ENCODE assay signal across 10 cellular contexts in genomic region chr20:1932971-1933370, GRCh38. TPM values are rescaled to one million over a fixed set of nuclear protein-coding genes. Genes with fewer than 3 reads are reported as not detected.
"Had no signal": no experiment of that assay in that cellular context is flagged by ENCODE, and none has a peak within 500 bp of the region (broad histone marks: within the 10 kb centered on the region; RNA-seq: fewer than 3 reads in every experiment).

No MANE protein-coding gene starts in this region.

- H3K27me3 ChIP-seq: brain microvascular endothelial cell, right lobe of liver, upper lobe of left lung had no signal

- H3K27ac Mint-ChIP-seq: activated T-cell treated with anti-CD3 and anti-CD28 coated beads, Interleukin-2, amount 50 U/mL, for 24 hours had no signal

- H3K4me3 Mint-ChIP-seq: activated T-cell treated with anti-CD3 and anti-CD28 coated beads, Interleukin-2, amount 50 U/mL, for 24 hours had no signal

- DNase-seq: activated effector memory CD4-positive, alpha-beta T cell treated with anti-CD3 and anti-CD28 coated beads, Interleukin-2, amount 50 U/mL, for 16 hours; activated T-cell treated with anti-CD3 and anti-CD28 coated beads, Interleukin-2, amount 50 U/mL, for 24 hours; brain microvascular endothelial cell; spleen; stimulated activated CD4-positive, alpha-beta T cell treated with anti-CD3 and anti-CD28 coated beads, Interleukin-1b, Interleukin-23, amount 100 ng/mL, for 48 hours; stimulated activated naive CD4-positive, alpha-beta T cell; upper lobe of left lung had no signal

- H3K9me3 ChIP-seq: right lobe of liver, spleen, upper lobe of left lung had no signal

- H3K9me3 Mint-ChIP-seq: activated naive CD4-positive, alpha-beta T cell treated with anti-CD3 and anti-CD28 coated beads, Interleukin-2, amount 50 U/mL, for 72 hours; activated T-cell treated with anti-CD3 and anti-CD28 coated beads, Interleukin-2, amount 50 U/mL, for 24 hours had no signal

- H3K4me3 ChIP-seq: right lobe of liver, spleen, upper lobe of left lung had no signal

- ATAC-seq: activated naive CD4-positive, alpha-beta T cell treated with anti-CD3 and anti-CD28 coated beads, Interleukin-2, amount 50 U/mL, for 72 hours had no signal

- H3K36me3 Mint-ChIP-seq: activated naive CD4-positive, alpha-beta T cell treated with anti-CD3 and anti-CD28 coated beads, Interleukin-2, amount 50 U/mL, for 72 hours had no signal

- H3K36me3 ChIP-seq: brain microvascular endothelial cell, right lobe of liver had no signal

- H3K27ac ChIP-seq: brain microvascular endothelial cell, right lobe of liver, spleen had no signal

RNA-seq across cellular contexts. Expression of gene SIRPA, which starts 37.8 kb away (rescaled TPM):
- total RNA-seq: T-helper 2 cell treated with Interferon-gamma antibody and Interleukin-4, amounts not matched to agents 100 ng/mL and 5 ng/mL, for 36 hours had no signal
